In genomic region chr3:64398431-64398830, GRCh38 we compare ENCODE assay signal across 12 cellular contexts.
DNase-seq lines count a peak whose midpoint lies in the region; ATAC-seq, FAIRE-seq and TF ChIP-seq lines count a peak whose summit lies in the region.
"Had no signal": no experiment of that assay in that cellular context is flagged by ENCODE, and none has a peak within 500 bp of the region (broad histone marks: within the 10 kb centered on the region; RNA-seq: fewer than 3 reads in every experiment).

No MANE protein-coding gene starts in this region.

- TF ChIP-seq CTCF in GM23338 (conservative IDR thresholded peaks at IDR 0.05; ENCODE audit: low read depth in 2 of 2) = no peak
- TF ChIP-seq CTCF in K562 (IDR thresholded peaks at IDR 0.05 in 2 of 3, conservative IDR thresholded peaks at IDR 0.05 in 1 of 3; ENCODE audit: insufficient read depth in 2 of 3, low read depth in 1 of 3, low read length in 3 of 3) = no peak
- no peak for TF ChIP-seq CTCF in vagina (IDR thresholded peaks at IDR 0.05)
- TF ChIP-seq CTCF in glutamatergic neuron (IDR thresholded peaks at IDR 0.05; ENCODE audit: partially characterized antibody, unreplicated experiment) = no peak

- POLR2A ChIA-PET in K562 (lab: Yijun Ruan, JAX) = no interaction called here

- H3F3A ChIP-seq in GM23338 (replicated peaks; ENCODE audit: low read depth) = no peaks in the 10 kb centered on the region

- no peak for FAIRE-seq in K562 (lab: Jason Lieb, UNC)

- H3K4me1 ChIP-seq in GM23338 (ENCODE audit: insufficient read depth) = no peaks in the 10 kb centered on the region
- no peaks in the 10 kb centered on the region for H3K4me1 ChIP-seq in K562 (replicated peaks in 1 of 2; ENCODE audit: control insufficient read depth in 2 of 2, insufficient read depth in 2 of 2, low read length in 2 of 2)
- H3K4me1 ChIP-seq in vagina = peaks cover 10% of the 10 kb centered on the region

- H2AFZ ChIP-seq in GM23338 (no peak overlapping the region), K562 (ENCODE audit: low read depth, low read length) (no peak overlapping the region)

- TF ChIP-seq POLR2A in K562 (conservative IDR thresholded peaks at IDR 0.05) (no peak), vagina (IDR thresholded peaks at IDR 0.05) (no peak)

- H3K36me3 Mint-ChIP-seq in GM23338 (ENCODE audit: low read depth) = no peaks in the 10 kb centered on the region
- no peaks in the 10 kb centered on the region for H3K36me3 Mint-ChIP-seq in glutamatergic neuron (ENCODE audit: unreplicated experiment)
- H3K36me3 Mint-ChIP-seq: CD14-positive monocyte; naive thymus-derived CD4-positive, alpha-beta T cell had no signal

- no peak overlapping the region for H3K4me3 ChIP-seq in GM23338
- no peak overlapping the region for H3K4me3 ChIP-seq in K562
- no peak overlapping the region for H3K4me3 ChIP-seq in vagina

- H3K4me2 ChIP-seq in GM23338 = no peak overlapping the region
- H3K4me2 ChIP-seq in K562 (ENCODE audit: insufficient read depth, low read length) = no peak overlapping the region

- H3K27me3 Mint-ChIP-seq in GM23338 (ENCODE audit: insufficient read depth, low read depth, poor library complexity) (peaks cover 3% of the 10 kb centered on the region), glutamatergic neuron (ENCODE audit: unreplicated experiment) (peaks cover 2% of the 10 kb centered on the region)

- BruUV-seq in K562 (replicated peaks; lab: Mats Ljungman, UMichigan) = no TSS peak

- H3K36me3 ChIP-seq in GM23338 (ENCODE audit: insufficient read depth) = no peaks in the 10 kb centered on the region
- H3K36me3 ChIP-seq in K562 (ENCODE audit: control insufficient read depth, insufficient read depth, low read length) = no peaks in the 10 kb centered on the region
- H3K36me3 ChIP-seq in vagina = no peaks in the 10 kb centered on the region

- TF ChIP-seq RAD21 in K562 (CRISPR knock-in tag; conservative IDR thresholded peaks at IDR 0.05 in 1 of 2, IDR thresholded peaks at IDR 0.05 in 1 of 2) = no peak

- TF ChIP-seq EP300 in K562 (IDR thresholded peaks at IDR 0.05; ENCODE audit: low read length) = no peak

- H3K4me3 Mint-ChIP-seq in GM23338 = no peak overlapping the region
- no peak overlapping the region for H3K4me3 Mint-ChIP-seq in glutamatergic neuron (ENCODE audit: unreplicated experiment)
- H3K4me3 Mint-ChIP-seq: CD14-positive monocyte; naive thymus-derived CD4-positive, alpha-beta T cell had no signal

- no peaks in the 10 kb centered on the region for H3K9me2 ChIP-seq in GM23338 (ENCODE audit: insufficient read depth)

- H3K9me3 Mint-ChIP-seq in GM23338 (no peaks in the 10 kb centered on the region), glutamatergic neuron (ENCODE audit: unreplicated experiment) (peaks cover 1% of the 10 kb centered on the region)
- H3K9me3 Mint-ChIP-seq: CD14-positive monocyte; naive thymus-derived CD4-positive, alpha-beta T cell had no signal

- no peaks in the 10 kb centered on the region for H3K27me3 ChIP-seq in GM23338 (ENCODE audit: insufficient read depth)
- H3K27me3 ChIP-seq in K562 (ENCODE audit: control insufficient read depth in 2 of 2, insufficient read depth in 2 of 2, low read length in 2 of 2) = no peaks in the 10 kb centered on the region
- no peaks in the 10 kb centered on the region for H3K27me3 ChIP-seq in vagina

- H3K9me3 ChIP-seq in K562 (replicated peaks; ENCODE audit: control insufficient read depth, insufficient read depth, low read depth, low read length) (no peaks in the 10 kb centered on the region), vagina (no peaks in the 10 kb centered on the region)

- H3K79me2 ChIP-seq in GM23338 (replicated peaks; ENCODE audit: insufficient read depth) = no peaks in the 10 kb centered on the region
- no peaks in the 10 kb centered on the region for H3K79me2 ChIP-seq in K562 (ENCODE audit: control insufficient read depth, insufficient read depth, low read length)

- H3K27ac Mint-ChIP-seq in GM23338 = no peak overlapping the region
- H3K27ac Mint-ChIP-seq in glutamatergic neuron (ENCODE audit: unreplicated experiment) = no peak overlapping the region
- H3K27ac Mint-ChIP-seq: CD14-positive monocyte; naive thymus-derived CD4-positive, alpha-beta T cell had no signal

- ATAC-seq in GM23338 (no peak), K562 (no peak), HG03025 (IDR thresholded peaks at IDR 0.05; ENCODE audit: low FRiP score, unreplicated experiment) (no peak)

- H3K4me1 Mint-ChIP-seq in GM23338 (peaks cover 17% of the 10 kb centered on the region), glutamatergic neuron (ENCODE audit: low read depth, unreplicated experiment) (peaks cover 15% of the 10 kb centered on the region)
- H3K4me1 Mint-ChIP-seq: CD14-positive monocyte had no signal

- CTCF ChIA-PET in K562 (lab: Yijun Ruan, JAX; ENCODE audit: low intra/inter-chr PET ratio) = interaction anchor here (1.2 kb wide), 1 partner anchor 368 kb away, joined by 4 read pairs; no protein-coding TSS in a partner anchor

- no peak overlapping the region for H3K9ac ChIP-seq in K562 (ENCODE audit: insufficient read depth in 1 of 2, low read depth in 2 of 2, low read length in 2 of 2)

- intact Hi-C loops in K562 (cut with micrococcal nuclease) = loop anchor here (2.0 kb wide), 1 partner anchor 368 kb away; no protein-coding TSS in a partner anchor
- intact Hi-C loops in vagina (cut with DNase I) = loop anchor here (5.0 kb wide), 1 partner anchor 361 kb away; no protein-coding TSS in a partner anchor

- no peaks in the 10 kb centered on the region for H3K9me1 ChIP-seq in K562 (ENCODE audit: control insufficient read depth, insufficient read depth, low read length)

- 0% methylated on average over 4 of the region's 4 CpGs for WGBS in K562 (ENCODE audit: insufficient coverage, low coverage, missing lambda C conversion rate)

- no peak for DNase-seq in GM23338 (ENCODE audit: low spot score)
- DNase-seq in K562 (ENCODE audit: extremely low read depth in 1 of 4, low spot score in 3 of 4) = no peak
- peak; percentile 44 for DNase-seq in iris pigment epithelial cell (ENCODE audit: low read depth)
- DNase-seq in vagina (ENCODE audit: extremely low spot score in 2 of 2) = no peak
- DNase-seq in glutamatergic neuron = no peak
- no peak for DNase-seq in NCI-H2227 treated with DMSO at 0.1 percent for 48 hours (lab: John Stamatoyannopoulos, UW)
- DNase-seq: activated effector memory CD4-positive, alpha-beta T cell treated with anti-CD3 and anti-CD28 coated beads, Interleukin-2, amount 50 U/mL, for 16 hours; NCI-H1930; posterior cingulate gyrus had no signal

- H3K27ac ChIP-seq in GM23338 (ENCODE audit: low read depth) (peak overlapping the region; percentile 28), K562 (ENCODE audit: extremely low read depth, low read depth, low read length) (no peak overlapping the region), vagina (peak overlapping the region; percentile 51)

- H4K20me1 ChIP-seq in GM23338 (replicated peaks; ENCODE audit: insufficient read depth) = no peaks in the 10 kb centered on the region
- H4K20me1 ChIP-seq in K562 (replicated peaks; ENCODE audit: control insufficient read depth, insufficient read depth, low read length) = no peaks in the 10 kb centered on the region

- in situ Hi-C loops in K562 (cut with MboI) = no loop called here

TF ChIP-seq in GM23338, 12 proteins besides CTCF, POLR2A, EP300 and RAD21:
- no peak for TF ChIP-seq ETS1 (IDR thresholded peaks at IDR 0.05)

TF ChIP-seq in K562, 482 proteins besides CTCF, POLR2A, EP300 and RAD21:
- TF ChIP-seq ZC3H4 (CRISPR knock-in tag; IDR thresholded peaks at IDR 0.05; ENCODE audit: borderline replicate concordance) (no peak), ZFP36 (IDR thresholded peaks at IDR 0.05; ENCODE audit: low read depth, low read length, partially characterized antibody) (peak; percentile 14)
